ENCODE assay signal across 23 cellular contexts in the genomic region with DNA sequence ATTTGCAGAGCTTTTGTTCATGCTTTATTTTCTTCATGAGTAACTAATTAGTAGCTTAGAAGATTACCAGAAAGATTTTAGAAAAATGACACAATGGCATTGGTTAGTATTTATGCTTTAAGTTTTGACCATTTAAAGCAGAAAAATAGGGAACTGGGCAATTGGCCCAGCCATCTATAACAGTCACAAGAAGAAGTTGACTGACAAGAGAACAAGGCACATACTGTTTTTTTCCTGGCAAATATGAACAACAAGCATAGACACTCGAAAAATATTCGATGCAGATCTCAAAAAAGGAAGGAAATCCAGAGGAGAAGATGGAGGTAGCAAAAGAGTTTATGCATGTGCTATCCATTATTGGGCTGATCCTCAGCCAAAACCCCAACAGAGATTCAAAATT.
"Had no signal": no experiment of that assay in that cellular context is flagged by ENCODE, and none has a peak within 500 bp of the region (broad histone marks: within the 10 kb centered on the region; RNA-seq: fewer than 3 reads in every experiment).

No MANE protein-coding gene starts in this region.

- H3K27me3 ChIP-seq: dorsolateral prefrontal cortex, gastrocnemius medialis, heart left ventricle, hepatocyte, left lung, neutrophil, pancreas, sigmoid colon, stomach, testis, tibial artery had no signal

- H3K27ac ChIP-seq: dorsolateral prefrontal cortex, gastrocnemius medialis, heart left ventricle, hepatocyte, left lung, neutrophil, pancreas, sigmoid colon, stomach, testis, tibial artery had no signal

- DNase-seq: effector CD4-positive, alpha-beta T cell; gastrocnemius medialis; heart left ventricle; left cardiac atrium; left lung; mucosa of descending colon; naive B cell; pancreas; right cardiac atrium; sigmoid colon; stimulated activated CD4-positive, alpha-beta T cell treated with anti-CD3 and anti-CD28 coated beads, Interleukin-2, amount 100 ng/mL, for 24 hours; stimulated activated CD4-positive, alpha-beta T cell treated with anti-CD3 and anti-CD28 coated beads, Interleukin-4, amount 100 ng/mL, for 24 hours; stimulated activated naive CD4-positive, alpha-beta T cell treated with Interleukin-2 at 50 U/mL for 16 hours; stomach; testis; tibial artery had no signal

- H3K4me2 ChIP-seq: hepatocyte had no signal

- H2AFZ ChIP-seq: hepatocyte had no signal

- ATAC-seq: gastrocnemius medialis; left cardiac atrium; left lung; mucosa of descending colon; natural killer cell treated with Interleukin-12 subunit alpha and Interleukin-12 subunit beta and Interleukin-15 and Interleukin-18, amount 100 ng/mL, for 72 hours; pancreas; right cardiac atrium; stimulated activated effector memory CD8-positive, alpha-beta T cell treated with anti-CD3 and anti-CD28 coated beads, Interleukin-12 subunit alpha, Interleukin-12 subunit beta, amount 100 ng/mL, for 72 hours had no signal

- H3K4me1 ChIP-seq: gastrocnemius medialis, heart left ventricle, left lung, pancreas, sigmoid colon, stomach, testis, tibial artery had no signal

- H3K4me3 ChIP-seq: dorsolateral prefrontal cortex, gastrocnemius medialis, heart left ventricle, hepatocyte, left lung, mucosa of descending colon, pancreas, sigmoid colon, stomach, testis, tibial artery had no signal

- H3K9me3 ChIP-seq: gastrocnemius medialis, heart left ventricle, left lung, neutrophil, pancreas, sigmoid colon, stomach, testis, tibial artery had no signal

- H3K79me2 ChIP-seq: hepatocyte had no signal

- H3K36me3 ChIP-seq: gastrocnemius medialis, heart left ventricle, left lung, neutrophil, pancreas, sigmoid colon, stomach, tibial artery had no signal

- FAIRE-seq: colon, islet of Langerhans, pancreas had no signal
